Comparison of ENCODE assay signal across 8 cellular contexts in genomic region chr6:108896111-108896661, GRCh38. TPM values are rescaled to one million over a fixed set of nuclear protein-coding genes. Genes with fewer than 3 reads are reported as not detected.
A peak's percentile ranks its signal among the peaks of the same experiment; 100 is the strongest.
DNase-seq lines count a peak whose midpoint lies in the region; ATAC-seq and TF ChIP-seq lines count a peak whose summit lies in the region.

No MANE protein-coding gene starts in this region.

- intact Hi-C loops in breast epithelium (cut with DNase I; ENCODE audit: low total_unique reads), result no loop called here

- DNase-seq in GF-D8 (lab: John Stamatoyannopoulos, UW) (peak; percentile 53), MG63 (peak; percentile 30), breast epithelium (ENCODE audit: low spot score in 2 of 2) (no peak), myocyte (ENCODE audit: low read depth) (peak; percentile 75), NCI-H446 treated with DMSO at 0.1 percent for 48 hours (lab: John Stamatoyannopoulos, UW) (no peak), omental fat pad (ENCODE audit: low spot score) (no peak), Ammon's horn (ENCODE audit: low spot score) (no peak), T-helper 9 cell (no peak)

- ATAC-seq in omental fat pad (ENCODE audit: low FRiP score), result no peak

- peak overlapping the region; percentile 42 to 64 for H3K27ac ChIP-seq in breast epithelium

- H3K27me3 ChIP-seq in MG63, result no peaks in the 10 kb centered on the region
- no peaks in the 10 kb centered on the region for H3K27me3 ChIP-seq in breast epithelium

- no peaks in the 10 kb centered on the region for H3K4me1 ChIP-seq in breast epithelium

- no peak overlapping the region for H3K4me3 ChIP-seq in MG63
- H3K4me3 ChIP-seq in breast epithelium, result no peak overlapping the region

- TF ChIP-seq POLR2A in breast epithelium (IDR thresholded peaks at IDR 0.05), result no peak

- no peak for TF ChIP-seq CTCF in breast epithelium (IDR thresholded peaks at IDR 0.05)
- no peak for TF ChIP-seq CTCF in omental fat pad (IDR thresholded peaks at IDR 0.05)

- H3K9me3 ChIP-seq in MG63, result no peaks in the 10 kb centered on the region
- no peaks in the 10 kb centered on the region for H3K9me3 ChIP-seq in breast epithelium

- H3K36me3 ChIP-seq in MG63, result no peaks in the 10 kb centered on the region
- no peaks in the 10 kb centered on the region for H3K36me3 ChIP-seq in breast epithelium

RNA-seq across cellular contexts. Expression of gene ARMC2, which starts 48.0 kb away (rescaled TPM):
- total RNA-seq in MG63 (2014; rRNA removed; shearing (Covaris generic); ENCODE audit: low replicate concordance), result 0.96 and 1.8 TPM in 2 replicates
- total RNA-seq in breast epithelium (1 to 10 TPM; 4.3 to 7.9 (median 7.2) TPM), myocyte (2.3 and 2.9 TPM in 2 replicates), omental fat pad (10 to 100 TPM in 1 of 4 donors, 1 to 10 TPM in 3; 2.2 to 15.3 (median 7.8) TPM)
- 4.4 TPM for polyA plus RNA-seq in myocyte (2012)

Comparison
In these comparisons a context has a peak if more than half of its experiments do, and no peak if none do; other contexts are left out.
1. DNase-seq: peak in GF-D8 (single experiment), MG63 (single experiment) and myocyte (single experiment); none in breast epithelium (0 of 2), NCI-H446 treated with DMSO at 0.1 percent for 48 hours (single experiment), omental fat pad (single experiment), Ammon's horn (single experiment) and T-helper 9 cell (single experiment).